11 cellular contexts compared by ENCODE assay signal in the genomic region with DNA sequence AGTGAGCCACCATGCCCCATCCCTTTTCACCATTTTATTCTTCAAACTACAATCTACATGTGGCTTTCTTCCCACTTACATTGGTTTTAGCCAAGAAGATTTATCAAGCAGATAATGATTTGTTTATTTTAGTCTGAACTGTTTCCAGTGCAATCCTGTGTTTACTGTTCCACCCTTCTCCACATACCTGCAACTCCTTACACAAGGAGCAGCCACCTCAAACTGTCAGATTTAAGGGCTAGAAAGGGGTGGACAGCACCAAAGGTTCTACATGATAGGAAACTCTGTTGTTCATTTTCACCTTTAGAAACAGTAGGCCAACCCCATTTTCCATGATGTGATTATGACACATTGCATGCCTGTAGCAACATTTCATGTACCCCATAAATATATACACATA. TPM values are rescaled to one million over a fixed set of nuclear protein-coding genes. Genes with fewer than 3 reads are reported as not detected.
DNase-seq lines count a peak whose midpoint lies in the region; ATAC-seq and TF ChIP-seq lines count a peak whose summit lies in the region.
"Had no signal": no experiment of that assay in that cellular context is flagged by ENCODE, and none has a peak within 500 bp of the region (broad histone marks: within the 10 kb centered on the region; RNA-seq: fewer than 3 reads in every experiment).

No MANE protein-coding gene starts in this region.

- H3K4me3 ChIP-seq in CD4-positive, CD25-positive, alpha-beta regulatory T cell (ENCODE audit: low read depth, low read length), result no peak overlapping the region
- H3K4me3 ChIP-seq in HCT116 (replicated peaks in 1 of 2; ENCODE audit: low read depth in 1 of 2, low read length in 2 of 2) (no peak overlapping the region), A673 (ENCODE audit: low read depth, low read length, poor library complexity, severe bottlenecking) (no peak overlapping the region)
- no peak overlapping the region for H3K4me3 ChIP-seq in naive thymus-derived CD4-positive, alpha-beta T cell (ENCODE audit: low read length)
- H3K4me3 ChIP-seq: lung had no signal

- peak overlapping the region; percentile 93; the same call in 1 of the 2 replicates for H3K4me2 ChIP-seq in HCT116 (ENCODE audit: low read length)

- TF ChIP-seq RAD21 in HCT116 (IDR thresholded peaks at IDR 0.05; ENCODE audit: low read depth), result no peak

- H3K4me1 Mint-ChIP-seq in CD4-positive, CD25-positive, alpha-beta regulatory T cell, result peaks cover 11 to 49% (median 28%) of the 10 kb centered on the region in 4 donors
- H3K4me1 Mint-ChIP-seq in activated naive CD8-positive, alpha-beta T cell treated with anti-CD3 and anti-CD28 coated beads, Interleukin-2, amount 50 U/mL, for 24 hours, result peaks cover 40% of the 10 kb centered on the region
- H3K4me1 Mint-ChIP-seq in naive thymus-derived CD4-positive, alpha-beta T cell, result peaks cover 25 to 43% (median 40%) of the 10 kb centered on the region in 7 donors

- no peak overlapping the region for H2AFZ ChIP-seq in HCT116 (ENCODE audit: low read depth, low read length, poor library complexity, severe bottlenecking)

- H3K27me3 ChIP-seq in CD4-positive, CD25-positive, alpha-beta regulatory T cell (ENCODE audit: control insufficient read depth, insufficient read depth, low read length), result no peaks in the 10 kb centered on the region
- no peaks in the 10 kb centered on the region for H3K27me3 ChIP-seq in HCT116 (ENCODE audit: insufficient read depth, low read length)
- H3K27me3 ChIP-seq in naive thymus-derived CD4-positive, alpha-beta T cell (ENCODE audit: control insufficient read depth in 2 of 2, insufficient read depth in 2 of 2, low read length in 2 of 2), result no peaks in the 10 kb centered on the region
- no peaks in the 10 kb centered on the region for H3K27me3 ChIP-seq in A673 (replicated peaks; ENCODE audit: insufficient read depth, low read depth, low read length, poor library complexity)
- H3K27me3 ChIP-seq: heart right ventricle had no signal

- peak overlapping the region; percentile 97 to 99 (median 97) for H3K4me3 Mint-ChIP-seq in CD4-positive, CD25-positive, alpha-beta regulatory T cell
- H3K4me3 Mint-ChIP-seq in activated naive CD8-positive, alpha-beta T cell treated with anti-CD3 and anti-CD28 coated beads, Interleukin-2, amount 50 U/mL, for 24 hours, result peak overlapping the region; percentile 96
- H3K4me3 Mint-ChIP-seq in naive thymus-derived CD4-positive, alpha-beta T cell, result peak overlapping the region; percentile 58 to 99 (median 98)

- CTCF ChIA-PET in HCT116 (lab: Charles Lee) (no interaction called here), A673 (lab: Charles Lee) (no interaction called here)
- CTCF ChIA-PET in naive thymus-derived CD4-positive, alpha-beta T cell (lab: Charles Lee), result no interaction called here

- H3K9me3 Mint-ChIP-seq in CD4-positive, CD25-positive, alpha-beta regulatory T cell, result no peaks in the 10 kb centered on the region
- H3K9me3 Mint-ChIP-seq in activated naive CD8-positive, alpha-beta T cell treated with anti-CD3 and anti-CD28 coated beads, Interleukin-2, amount 50 U/mL, for 24 hours, result no peaks in the 10 kb centered on the region
- no peaks in the 10 kb centered on the region for H3K9me3 Mint-ChIP-seq in naive thymus-derived CD4-positive, alpha-beta T cell

- H3K9me3 ChIP-seq in CD4-positive, CD25-positive, alpha-beta regulatory T cell (ENCODE audit: control insufficient read depth in 2 of 2, low read length in 2 of 2), result no peaks in the 10 kb centered on the region
- no peaks in the 10 kb centered on the region for H3K9me3 ChIP-seq in HCT116 (ENCODE audit: control insufficient read depth in 1 of 2, insufficient read depth in 1 of 2, low read depth in 1 of 2, low read length in 2 of 2)
- H3K9me3 ChIP-seq in naive thymus-derived CD4-positive, alpha-beta T cell (ENCODE audit: control insufficient read depth in 2 of 3, low read length in 3 of 3), result no peaks in the 10 kb centered on the region
- no peaks in the 10 kb centered on the region for H3K9me3 ChIP-seq in A673 (ENCODE audit: low read depth, low read length, poor library complexity, severe bottlenecking)
- H3K9me3 ChIP-seq: heart right ventricle had no signal

- no peak for ATAC-seq in CD4-positive, CD25-positive, alpha-beta regulatory T cell (ENCODE audit: low read depth in 2 of 2)
- ATAC-seq in HCT116 (no peak), GM18520 (IDR thresholded peaks at IDR 0.05; ENCODE audit: unreplicated experiment) (no peak)
- ATAC-seq in activated naive CD8-positive, alpha-beta T cell treated with anti-CD3 and anti-CD28 coated beads, Interleukin-2, amount 50 U/mL, for 24 hours, result no peak
- ATAC-seq in naive thymus-derived CD4-positive, alpha-beta T cell, result no peak
- ATAC-seq: heart right ventricle had no signal

- no peak overlapping the region for H3K27ac Mint-ChIP-seq in CD4-positive, CD25-positive, alpha-beta regulatory T cell
- H3K27ac Mint-ChIP-seq in activated naive CD8-positive, alpha-beta T cell treated with anti-CD3 and anti-CD28 coated beads, Interleukin-2, amount 50 U/mL, for 24 hours, result peak overlapping the region; percentile 75
- H3K27ac Mint-ChIP-seq in naive thymus-derived CD4-positive, alpha-beta T cell, result peak overlapping the region in 3 of 9 donors; percentile 16 to 62 (median 53)

- TF ChIP-seq CTCF in HCT116 (IDR thresholded peaks at IDR 0.05 in 2 of 3, conservative IDR thresholded peaks at IDR 0.05 in 1 of 3; ENCODE audit: borderline replicate concordance in 1 of 3, insufficient read depth in 1 of 3, low read depth in 2 of 3, low read length in 2 of 3) (no peak), A673 (conservative IDR thresholded peaks at IDR 0.05; ENCODE audit: low read depth, low read length) (no peak)

- no peak for TF ChIP-seq POLR2A in HCT116 (IDR thresholded peaks at IDR 0.05; ENCODE audit: borderline replicate concordance, extremely low read depth, insufficient read depth, insufficient read length)

- RAD21 ChIA-PET in HCT116 (lab: Charles Lee; ENCODE audit: low non-redundant PET in 1 of 2, low total read pairs in 2 of 2, uncharacterized antibody in 2 of 2, unreplicated experiment in 2 of 2), result no interaction called here

- no peaks in the 10 kb centered on the region for H3K9me2 ChIP-seq in HCT116 (ENCODE audit: insufficient read depth)

- H3K4me1 ChIP-seq in CD4-positive, CD25-positive, alpha-beta regulatory T cell (ENCODE audit: control insufficient read depth, insufficient read depth, low read length, poor library complexity, severe bottlenecking), result peaks cover 21% of the 10 kb centered on the region
- H3K4me1 ChIP-seq in HCT116 (ENCODE audit: control insufficient read depth in 1 of 2, insufficient read depth in 2 of 2, low read length in 2 of 2) (peaks cover 10 to 23% of the 10 kb centered on the region in 2 experiments; a peak in 3 of 4 replicates), A673 (ENCODE audit: insufficient read depth, low read length, poor library complexity, severe bottlenecking) (no peaks in the 10 kb centered on the region)
- H3K4me1 ChIP-seq in naive thymus-derived CD4-positive, alpha-beta T cell (ENCODE audit: control insufficient read depth in 2 of 2, insufficient read depth in 2 of 2, low read length in 2 of 2), result peaks cover 4 to 16% of the 10 kb centered on the region in 2 donors

- no peak for DNase-seq in CD4-positive, CD25-positive, alpha-beta regulatory T cell
- no peak for DNase-seq in HCT116 (ENCODE audit: low read depth, low spot score)
- no peak for DNase-seq in activated naive CD8-positive, alpha-beta T cell treated with anti-CD3 and anti-CD28 coated beads, Interleukin-2, amount 50 U/mL, for 24 hours
- no peak for DNase-seq in naive thymus-derived CD4-positive, alpha-beta T cell
- DNase-seq in NCI-H1092 (lab: John Stamatoyannopoulos, UW), result no peak
- no peak for DNase-seq in activated gamma-delta T cell (lab: John Stamatoyannopoulos, UW)
- DNase-seq in A673 (ENCODE audit: low spot score), result no peak
- DNase-seq: heart right ventricle, Kasumi-1 had no signal

- peaks cover 4% of the 10 kb centered on the region for H3K27me3 Mint-ChIP-seq in CD4-positive, CD25-positive, alpha-beta regulatory T cell
- no peaks in the 10 kb centered on the region for H3K27me3 Mint-ChIP-seq in activated naive CD8-positive, alpha-beta T cell treated with anti-CD3 and anti-CD28 coated beads, Interleukin-2, amount 50 U/mL, for 24 hours
- no peaks in the 10 kb centered on the region for H3K27me3 Mint-ChIP-seq in naive thymus-derived CD4-positive, alpha-beta T cell

- intact Hi-C loops in HCT116 (cut with micrococcal nuclease) (no loop called here), A673 (cut with micrococcal nuclease; ENCODE audit: unreplicated experiment) (no loop called here)
- intact Hi-C loops in naive thymus-derived CD4-positive, alpha-beta T cell (cut with micrococcal nuclease), result no loop called here

- H4K20me1 ChIP-seq in HCT116 (ENCODE audit: insufficient read depth), result no peaks in the 10 kb centered on the region

- H3K27ac ChIP-seq in CD4-positive, CD25-positive, alpha-beta regulatory T cell (ENCODE audit: insufficient read depth, low read length, poor library complexity, severe bottlenecking), result no peak overlapping the region
- H3K27ac ChIP-seq in HCT116 (ENCODE audit: low read depth, low read length) (no peak overlapping the region), A673 (ENCODE audit: low read depth, low read length, poor library complexity, severe bottlenecking) (no peak overlapping the region)
- H3K27ac ChIP-seq in naive thymus-derived CD4-positive, alpha-beta T cell (ENCODE audit: low read depth, low read length), result peak overlapping the region; percentile 84

- POLR2A ChIA-PET in HCT116 (lab: Charles Lee), result interaction anchor here (0.8 kb wide), 1 partner anchor 16 kb away, joined by 4 read pairs; a partner anchor contains a TSS
- POLR2A ChIA-PET in naive thymus-derived CD4-positive, alpha-beta T cell (lab: Charles Lee), result interaction anchor here (2.1 kb wide), 1 partner anchor 16 kb away, joined by 9 read pairs; a partner anchor contains a TSS
- POLR2A ChIA-PET in A673 (lab: Charles Lee; ENCODE audit: low non-redundant PET), result no interaction called here

- H3K79me2 ChIP-seq in HCT116 (ENCODE audit: insufficient read depth, low read length), result peaks cover 40% of the 10 kb centered on the region

- peaks cover 3% of the 10 kb centered on the region for H3K36me3 Mint-ChIP-seq in CD4-positive, CD25-positive, alpha-beta regulatory T cell
- H3K36me3 Mint-ChIP-seq in activated naive CD8-positive, alpha-beta T cell treated with anti-CD3 and anti-CD28 coated beads, Interleukin-2, amount 50 U/mL, for 24 hours (ENCODE audit: low read depth), result peaks cover 25% of the 10 kb centered on the region
- peaks cover 0 to 12% (median 10%) of the 10 kb centered on the region in 5 donors for H3K36me3 Mint-ChIP-seq in naive thymus-derived CD4-positive, alpha-beta T cell

- peaks cover 14% of the 10 kb centered on the region for H3K36me3 ChIP-seq in CD4-positive, CD25-positive, alpha-beta regulatory T cell (ENCODE audit: control insufficient read depth, insufficient read depth, low read length)
- peaks cover 13 to 15% of the 10 kb centered on the region in 2 experiments; a peak in 3 of 4 replicates for H3K36me3 ChIP-seq in HCT116 (ENCODE audit: control insufficient read depth in 1 of 2, insufficient read depth in 2 of 2, low read length in 2 of 2)
- H3K36me3 ChIP-seq in naive thymus-derived CD4-positive, alpha-beta T cell (ENCODE audit: control insufficient read depth in 2 of 3, insufficient read depth in 3 of 3, low read length in 3 of 3), result peaks cover 0 to 13% (median 0%) of the 10 kb centered on the region in 3 experiments
- H3K36me3 ChIP-seq in A673 (ENCODE audit: insufficient read depth, low read length, poor library complexity, severe bottlenecking), result peaks cover 5% of the 10 kb centered on the region

- no peak overlapping the region for H3K9ac ChIP-seq in HCT116 (ENCODE audit: low read length)

- BruUV-seq in HCT116 (replicated peaks; lab: Mats Ljungman, UMichigan) (no TSS peak), A673 (replicated peaks; lab: Mats Ljungman, UMichigan) (no TSS peak)

RNA-seq across cellular contexts. Expression of a gene that starts 1.9 kb away (rescaled TPM):
- 14.9 TPM for total RNA-seq in CD4-positive, CD25-positive, alpha-beta regulatory T cell
- 10 to 100 TPM; 10.6 to 15.2 (median 13.2) TPM for polyA plus RNA-seq in CD4-positive, CD25-positive, alpha-beta regulatory T cell
- total RNA-seq in HCT116 (2021; ENCODE audit: unreplicated experiment) (13.0 TPM), A673 (2021) (7.3 and 8.0 TPM in 2 replicates)
- polyA plus RNA-seq in HCT116 (2012), result 9.8 and 10.2 TPM in 2 replicates
- total RNA-seq in naive thymus-derived CD4-positive, alpha-beta T cell, result 10 to 100 TPM; 12.2 to 21.4 (median 19.4) TPM
- polyA plus RNA-seq in naive thymus-derived CD4-positive, alpha-beta T cell, result 10 to 100 TPM; 13.2 to 17.0 TPM

RNA-seq across cellular contexts. Expression of a gene that starts 2.4 kb away (rescaled TPM):
- total RNA-seq in CD4-positive, CD25-positive, alpha-beta regulatory T cell, result 1.5 TPM
- not detected for polyA plus RNA-seq in CD4-positive, CD25-positive, alpha-beta regulatory T cell
- total RNA-seq in HCT116 (2021; ENCODE audit: unreplicated experiment), result 1.7 TPM
- 0.86 and 1.1 TPM in 2 replicates for polyA plus RNA-seq in HCT116 (2012)
- total RNA-seq in naive thymus-derived CD4-positive, alpha-beta T cell, result under 1 TPM in 2 of 5 experiments, not detected in 3; 0.69 to 0.94 TPM
- polyA plus RNA-seq in naive thymus-derived CD4-positive, alpha-beta T cell, result not detected
- 0.64 and 1.1 TPM in 2 replicates for total RNA-seq in A673 (2021)

RNA-seq across cellular contexts. Expression of a gene that starts 16.0 kb away (rescaled TPM):
- total RNA-seq in CD4-positive, CD25-positive, alpha-beta regulatory T cell, result 881 TPM
- polyA plus RNA-seq in CD4-positive, CD25-positive, alpha-beta regulatory T cell, result 1,000 to 10,000 TPM; 1,558 to 2,241 (median 2,024) TPM
- 1,295 TPM for total RNA-seq in HCT116 (2021; ENCODE audit: unreplicated experiment)
- polyA plus RNA-seq in HCT116 (2012), result 3,138 and 4,236 TPM in 2 replicates
- 1,000 to 10,000 TPM in 4 of 5 experiments, 100 to 1,000 TPM in 1; 951 to 1,861 (median 1,662) TPM for total RNA-seq in naive thymus-derived CD4-positive, alpha-beta T cell
- 1,000 to 10,000 TPM; 2,130 to 2,713 TPM for polyA plus RNA-seq in naive thymus-derived CD4-positive, alpha-beta T cell
- total RNA-seq in A673 (2021), result 547 and 560 TPM in 2 replicates

RNA-seq across cellular contexts. Expression of a gene that starts 18.0 kb away (rescaled TPM):
- 48.5 TPM for total RNA-seq in CD4-positive, CD25-positive, alpha-beta regulatory T cell
- 10 to 100 TPM; 23.2 to 39.2 (median 28.9) TPM for polyA plus RNA-seq in CD4-positive, CD25-positive, alpha-beta regulatory T cell
- total RNA-seq in HCT116 (2021; ENCODE audit: unreplicated experiment), result 65.9 TPM
- 68.5 and 72.1 TPM in 2 replicates for polyA plus RNA-seq in HCT116 (2012)
- total RNA-seq in naive thymus-derived CD4-positive, alpha-beta T cell, result 10 to 100 TPM; 46.5 to 86.7 (median 56.6) TPM
- polyA plus RNA-seq in naive thymus-derived CD4-positive, alpha-beta T cell, result 10 to 100 TPM; 45.2 to 48.5 TPM
- total RNA-seq in A673 (2021), result 32.9 and 36.0 TPM in 2 replicates

RNA-seq across cellular contexts. Expression of a gene that starts 24.3 kb away (rescaled TPM):
- 38.3 TPM for total RNA-seq in CD4-positive, CD25-positive, alpha-beta regulatory T cell
- polyA plus RNA-seq in CD4-positive, CD25-positive, alpha-beta regulatory T cell, result 10 to 100 TPM; 62.9 to 87.6 (median 71.8) TPM
- 14.8 TPM for total RNA-seq in HCT116 (2021; ENCODE audit: unreplicated experiment)
- 22.9 and 23.5 TPM in 2 replicates for polyA plus RNA-seq in HCT116 (2012)
- 100 to 1,000 TPM in 1 of 5 experiments, 10 to 100 TPM in 4; 23.5 to 145 (median 32.1) TPM for total RNA-seq in naive thymus-derived CD4-positive, alpha-beta T cell
- 10 to 100 TPM; 49.8 to 50.6 TPM for polyA plus RNA-seq in naive thymus-derived CD4-positive, alpha-beta T cell
- 4.9 and 7.2 TPM in 2 replicates for total RNA-seq in A673 (2021)
